8 cellular contexts compared by ENCODE assay signal in genomic region chr10:133257489-133258065, GRCh38. TPM values are rescaled to one million over a fixed set of nuclear protein-coding genes. Genes with fewer than 3 reads are reported as not detected.
A peak's percentile ranks its signal among the peaks of the same experiment; 100 is the strongest.
DNase-seq lines count a peak whose midpoint lies in the region; ATAC-seq, FAIRE-seq and TF ChIP-seq lines count a peak whose summit lies in the region.

No MANE protein-coding gene starts in this region.

- ATAC-seq in DND-41 (ENCODE audit: insufficient read depth, low read depth), result no peak

- peak; percentile 20 for TF ChIP-seq CTCF in DND-41 (IDR thresholded peaks at IDR 0.05; ENCODE audit: borderline replicate concordance, extremely low read depth, low read length, poor library complexity, severe bottlenecking)
- peak; percentile 39 for TF ChIP-seq CTCF in parathyroid adenoma (IDR thresholded peaks at IDR 0.05)
- no peak for TF ChIP-seq CTCF in D721Med (IDR thresholded peaks at IDR 0.05; ENCODE audit: insufficient read depth, missing control alignments)

- no peak overlapping the region for H3K4me2 ChIP-seq in DND-41 (ENCODE audit: insufficient read depth, low read length)
- peak overlapping the region; percentile 64 for H3K4me2 ChIP-seq in parathyroid adenoma (ENCODE audit: low read length)

- peak overlapping the region; percentile 41; the same call in 1 of the 2 replicates for H3K27ac ChIP-seq in DND-41 (ENCODE audit: low read length)
- no peak overlapping the region for H3K27ac ChIP-seq in parathyroid adenoma

- no peaks in the 10 kb centered on the region for H3K9me3 Mint-ChIP-seq in activated CD4-positive, alpha-beta memory T cell treated with anti-CD3 and anti-CD28 coated beads for 36 hours

- H3K27me3 ChIP-seq in DND-41 (ENCODE audit: insufficient read depth, low read length, poor library complexity) (no peaks in the 10 kb centered on the region), parathyroid adenoma (ENCODE audit: control insufficient read depth, insufficient read depth, low read length) (no peaks in the 10 kb centered on the region)

- H3K4me1 ChIP-seq in DND-41 (ENCODE audit: insufficient read depth, low read length) (peaks cover 34% of the 10 kb centered on the region), parathyroid adenoma (no peaks in the 10 kb centered on the region)

- no peak overlapping the region for H2AFZ ChIP-seq in DND-41 (ENCODE audit: low read depth, low read length)
- H2AFZ ChIP-seq in parathyroid adenoma, result peak overlapping the region; percentile 75

- H3K27ac Mint-ChIP-seq in activated CD4-positive, alpha-beta memory T cell treated with anti-CD3 and anti-CD28 coated beads for 36 hours, result peak overlapping the region; percentile 47

- H3K9me3 ChIP-seq in DND-41 (ENCODE audit: insufficient read depth, low read length, severe bottlenecking), result no peaks in the 10 kb centered on the region
- H3K9me3 ChIP-seq in parathyroid adenoma (ENCODE audit: control insufficient read depth, low read length), result no peaks in the 10 kb centered on the region

- peaks cover 45% of the 10 kb centered on the region for H3K4me1 Mint-ChIP-seq in activated CD4-positive, alpha-beta memory T cell treated with anti-CD3 and anti-CD28 coated beads for 36 hours (ENCODE audit: low read depth)

- H3K9ac ChIP-seq in DND-41 (ENCODE audit: low read depth, low read length) (no peak overlapping the region), parathyroid adenoma (no peak overlapping the region)

- H3K4me3 Mint-ChIP-seq in activated CD4-positive, alpha-beta memory T cell treated with anti-CD3 and anti-CD28 coated beads for 36 hours, result peak overlapping the region; percentile 48

- POLR2A ChIA-PET in activated CD4-positive, alpha-beta memory T cell treated with anti-CD3 and anti-CD28 coated beads for 36 hours (lab: Charles Lee), result interaction anchor here (3.0 kb wide), 1 partner anchor 19 kb away, joined by 61 read pairs; the partner anchor contains the start of gene ADAM8

- H3K36me3 Mint-ChIP-seq in activated CD4-positive, alpha-beta memory T cell treated with anti-CD3 and anti-CD28 coated beads for 36 hours, result peaks cover 4% of the 10 kb centered on the region

- CTCF ChIA-PET in activated CD4-positive, alpha-beta memory T cell treated with anti-CD3 and anti-CD28 coated beads for 36 hours (lab: Charles Lee), result interaction anchor here (0.9 to 3.5 kb wide), 6 partner anchors 10 to 114 kb away, joined by 3 to 28 read pairs (median 6); partner anchors contain the start of gene ADAM8

- peaks cover 2% of the 10 kb centered on the region for H3K27me3 Mint-ChIP-seq in activated CD4-positive, alpha-beta memory T cell treated with anti-CD3 and anti-CD28 coated beads for 36 hours

- H3K79me2 ChIP-seq in DND-41 (ENCODE audit: insufficient read depth, low read length), result no peaks in the 10 kb centered on the region
- H3K79me2 ChIP-seq in parathyroid adenoma, result no peaks in the 10 kb centered on the region

- FAIRE-seq in D721Med (lab: Jason Lieb, UNC), result no peak

- intact Hi-C loops in activated CD4-positive, alpha-beta memory T cell treated with anti-CD3 and anti-CD28 coated beads for 36 hours (cut with micrococcal nuclease), result loop anchor here (5.0 kb wide), 1 partner anchor 295 kb away; no protein-coding TSS in a partner anchor
- intact Hi-C loops in head of caudate nucleus (cut with DNase I), result no loop called here

- peaks cover 34% of the 10 kb centered on the region for H4K20me1 ChIP-seq in DND-41 (ENCODE audit: insufficient read depth, low read length)

- H3K4me3 ChIP-seq in DND-41 (ENCODE audit: low read depth in 1 of 2, low read length in 2 of 2) (no peak overlapping the region), parathyroid adenoma (ENCODE audit: low read depth, low read length) (no peak overlapping the region)

- DNase-seq in DND-41, result no peak
- peak; percentile 53 for DNase-seq in HPDE6-E6E7 (ENCODE audit: extremely low spot score)
- peak; percentile 38 for DNase-seq in activated CD4-positive, alpha-beta memory T cell treated with anti-CD3 and anti-CD28 coated beads for 36 hours
- DNase-seq in head of caudate nucleus, result peak in 38 of 42 donors; percentile 23 to 73 (median 46)
- DNase-seq in D721Med (ENCODE audit: insufficient read length, low spot score), result no peak
- no peak for DNase-seq in OCI-M2 (lab: John Stamatoyannopoulos, UW; ENCODE audit: unreplicated experiment)
- no peak for DNase-seq in NCI-H2107 (lab: John Stamatoyannopoulos, UW)

- no peaks in the 10 kb centered on the region for H3K36me3 ChIP-seq in DND-41 (ENCODE audit: insufficient read depth, low read length)
- H3K36me3 ChIP-seq in parathyroid adenoma (ENCODE audit: control insufficient read depth, insufficient read depth, low read length), result no peaks in the 10 kb centered on the region

RNA-seq across cellular contexts. Expression of gene ADAM8, which starts 19.1 kb away (rescaled TPM):
- total RNA-seq in activated CD4-positive, alpha-beta memory T cell treated with anti-CD3 and anti-CD28 coated beads for 36 hours, result 100 to 1,000 TPM; 160 to 165 TPM

RNA-seq across cellular contexts. Expression of gene VENTX, which starts 19.9 kb away (rescaled TPM):
- under 1 TPM; 0.07 to 0.12 TPM for total RNA-seq in activated CD4-positive, alpha-beta memory T cell treated with anti-CD3 and anti-CD28 coated beads for 36 hours

RNA-seq across cellular contexts. Expression of gene UTF1, which starts 27.6 kb away (rescaled TPM):
- total RNA-seq in activated CD4-positive, alpha-beta memory T cell treated with anti-CD3 and anti-CD28 coated beads for 36 hours, result not detected

RNA-seq across cellular contexts. Expression of gene TUBGCP2, which starts 51.1 kb away (rescaled TPM):
- 10 to 100 TPM; 54.5 to 59.1 TPM for total RNA-seq in activated CD4-positive, alpha-beta memory T cell treated with anti-CD3 and anti-CD28 coated beads for 36 hours

RNA-seq across cellular contexts. Expression of gene ZNF511, which starts 51.1 kb away (rescaled TPM):
- 10 to 100 TPM; 48.7 to 51.5 TPM for total RNA-seq in activated CD4-positive, alpha-beta memory T cell treated with anti-CD3 and anti-CD28 coated beads for 36 hours

Comparison
In these comparisons a context has a peak if more than half of its experiments do, and no peak if none do; other contexts are left out.
1. DNase-seq: peak in HPDE6-E6E7 (single experiment), activated CD4-positive, alpha-beta memory T cell treated with anti-CD3 and anti-CD28 coated beads for 36 hours (single experiment) and head of caudate nucleus (38 of 42); none in DND-41 (single experiment), D721Med (single experiment), OCI-M2 (single experiment) and NCI-H2107 (single experiment).